Comparison of ENCODE assay signal across 1 cellular context in genomic region chr16:30615358-30616076, GRCh38.
TF ChIP-seq lines count a peak whose summit lies in the region.

No MANE protein-coding gene starts in this region.

TF ChIP-seq in HepG2, 621 proteins besides CTCF, POLR2A, EP300 and RAD21 (continued from another document and continues in another):
- TF ChIP-seq MAFK (conservative IDR thresholded peaks at IDR 0.05 in 1 of 2, IDR thresholded peaks at IDR 0.05 in 1 of 2; ENCODE audit: low read length in 2 of 2) (no peak), CEBPB (IDR thresholded peaks at IDR 0.05; ENCODE audit: borderline replicate concordance, low read depth, low read length) (no peak), ZNF281 (CRISPR knock-in tag; IDR thresholded peaks at IDR 0.05; ENCODE audit: borderline replicate concordance) (no peak), ASH2L (IDR thresholded peaks at IDR 0.05; ENCODE audit: insufficient read length, low read depth, low read length) (no peak), ZNF558 (CRISPR knock-in tag; IDR thresholded peaks at IDR 0.05; ENCODE audit: borderline replicate concordance) (no peak), ZNF451 (CRISPR knock-in tag; IDR thresholded peaks at IDR 0.05) (0 out of 2 replicates have a peak, but pooled peaks have one; percentile 62), ARID2 (CRISPR knock-in tag; IDR thresholded peaks at IDR 0.05; ENCODE audit: borderline replicate concordance) (0 out of 2 replicates have a peak, but pooled peaks have one; percentile 50), MLLT10 (CRISPR knock-in tag; IDR thresholded peaks at IDR 0.05) (no peak), KLF6 (CRISPR knock-in tag; IDR thresholded peaks at IDR 0.05) (no peak), ZFP36 (IDR thresholded peaks at IDR 0.05; ENCODE audit: borderline replicate concordance, low read depth, low read length, partially characterized antibody) (no peak), GABPA (IDR thresholded peaks at IDR 0.05; ENCODE audit: low read depth, low read length) (no peak), GABPA (CRISPR knock-in tag; IDR thresholded peaks at IDR 0.05; ENCODE audit: low read depth) (no peak), ZNF326 (CRISPR knock-in tag; IDR thresholded peaks at IDR 0.05; ENCODE audit: borderline replicate concordance) (no peak), ZFP62 (CRISPR knock-in tag; IDR thresholded peaks at IDR 0.05) (no peak), KLF9 (CRISPR knock-in tag; IDR thresholded peaks at IDR 0.05; ENCODE audit: low read depth) (no peak), CERS6 (CRISPR knock-in tag; IDR thresholded peaks at IDR 0.05) (no peak), ZMYM2 (CRISPR knock-in tag; IDR thresholded peaks at IDR 0.05) (peak; percentile 27; the same call in 1 of the 2 replicates), ZNF724P (CRISPR knock-in tag; IDR thresholded peaks at IDR 0.05; ENCODE audit: borderline replicate concordance) (no peak), NFATC3 (CRISPR knock-in tag; IDR thresholded peaks at IDR 0.05) (no peak), ETV5 (CRISPR knock-in tag; IDR thresholded peaks at IDR 0.05; ENCODE audit: borderline replicate concordance) (peak; percentile 55), SRY (CRISPR knock-in tag; IDR thresholded peaks at IDR 0.05) (no peak), PHF21A (CRISPR knock-in tag; IDR thresholded peaks at IDR 0.05) (0 out of 2 replicates have a peak, but pooled peaks have one; percentile 19), XBP1 (CRISPR knock-in tag; IDR thresholded peaks at IDR 0.05) (no peak), ZNF709 (CRISPR knock-in tag; IDR thresholded peaks at IDR 0.05) (no peak), ZNF577 (CRISPR knock-in tag; IDR thresholded peaks at IDR 0.05; ENCODE audit: borderline replicate concordance, low read depth) (no peak), CC2D1A (CRISPR knock-in tag; IDR thresholded peaks at IDR 0.05) (no peak), KMT2A (CRISPR knock-in tag; IDR thresholded peaks at IDR 0.05) (no peak), ZNF20 (CRISPR knock-in tag; IDR thresholded peaks at IDR 0.05) (no peak), ZNF503 (CRISPR knock-in tag; IDR thresholded peaks at IDR 0.05) (no peak), CSRNP2 (CRISPR knock-in tag; conservative IDR thresholded peaks at IDR 0.05; ENCODE audit: low read depth) (no peak)
- TF ChIP-seq, protein P1, sequence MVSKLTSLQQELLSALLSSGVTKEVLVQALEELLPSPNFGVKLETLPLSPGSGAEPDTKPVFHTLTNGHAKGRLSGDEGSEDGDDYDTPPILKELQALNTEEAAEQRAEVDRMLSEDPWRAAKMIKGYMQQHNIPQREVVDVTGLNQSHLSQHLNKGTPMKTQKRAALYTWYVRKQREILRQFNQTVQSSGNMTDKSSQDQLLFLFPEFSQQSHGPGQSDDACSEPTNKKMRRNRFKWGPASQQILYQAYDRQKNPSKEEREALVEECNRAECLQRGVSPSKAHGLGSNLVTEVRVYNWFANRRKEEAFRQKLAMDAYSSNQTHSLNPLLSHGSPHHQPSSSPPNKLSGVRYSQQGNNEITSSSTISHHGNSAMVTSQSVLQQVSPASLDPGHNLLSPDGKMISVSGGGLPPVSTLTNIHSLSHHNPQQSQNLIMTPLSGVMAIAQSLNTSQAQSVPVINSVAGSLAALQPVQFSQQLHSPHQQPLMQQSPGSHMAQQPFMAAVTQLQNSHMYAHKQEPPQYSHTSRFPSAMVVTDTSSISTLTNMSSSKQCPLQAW (CRISPR knock-in tag; IDR thresholded peaks at IDR 0.05) = 0 out of 2 replicates have a peak, but pooled peaks have one; percentile 27
- TF ChIP-seq, protein P2, sequence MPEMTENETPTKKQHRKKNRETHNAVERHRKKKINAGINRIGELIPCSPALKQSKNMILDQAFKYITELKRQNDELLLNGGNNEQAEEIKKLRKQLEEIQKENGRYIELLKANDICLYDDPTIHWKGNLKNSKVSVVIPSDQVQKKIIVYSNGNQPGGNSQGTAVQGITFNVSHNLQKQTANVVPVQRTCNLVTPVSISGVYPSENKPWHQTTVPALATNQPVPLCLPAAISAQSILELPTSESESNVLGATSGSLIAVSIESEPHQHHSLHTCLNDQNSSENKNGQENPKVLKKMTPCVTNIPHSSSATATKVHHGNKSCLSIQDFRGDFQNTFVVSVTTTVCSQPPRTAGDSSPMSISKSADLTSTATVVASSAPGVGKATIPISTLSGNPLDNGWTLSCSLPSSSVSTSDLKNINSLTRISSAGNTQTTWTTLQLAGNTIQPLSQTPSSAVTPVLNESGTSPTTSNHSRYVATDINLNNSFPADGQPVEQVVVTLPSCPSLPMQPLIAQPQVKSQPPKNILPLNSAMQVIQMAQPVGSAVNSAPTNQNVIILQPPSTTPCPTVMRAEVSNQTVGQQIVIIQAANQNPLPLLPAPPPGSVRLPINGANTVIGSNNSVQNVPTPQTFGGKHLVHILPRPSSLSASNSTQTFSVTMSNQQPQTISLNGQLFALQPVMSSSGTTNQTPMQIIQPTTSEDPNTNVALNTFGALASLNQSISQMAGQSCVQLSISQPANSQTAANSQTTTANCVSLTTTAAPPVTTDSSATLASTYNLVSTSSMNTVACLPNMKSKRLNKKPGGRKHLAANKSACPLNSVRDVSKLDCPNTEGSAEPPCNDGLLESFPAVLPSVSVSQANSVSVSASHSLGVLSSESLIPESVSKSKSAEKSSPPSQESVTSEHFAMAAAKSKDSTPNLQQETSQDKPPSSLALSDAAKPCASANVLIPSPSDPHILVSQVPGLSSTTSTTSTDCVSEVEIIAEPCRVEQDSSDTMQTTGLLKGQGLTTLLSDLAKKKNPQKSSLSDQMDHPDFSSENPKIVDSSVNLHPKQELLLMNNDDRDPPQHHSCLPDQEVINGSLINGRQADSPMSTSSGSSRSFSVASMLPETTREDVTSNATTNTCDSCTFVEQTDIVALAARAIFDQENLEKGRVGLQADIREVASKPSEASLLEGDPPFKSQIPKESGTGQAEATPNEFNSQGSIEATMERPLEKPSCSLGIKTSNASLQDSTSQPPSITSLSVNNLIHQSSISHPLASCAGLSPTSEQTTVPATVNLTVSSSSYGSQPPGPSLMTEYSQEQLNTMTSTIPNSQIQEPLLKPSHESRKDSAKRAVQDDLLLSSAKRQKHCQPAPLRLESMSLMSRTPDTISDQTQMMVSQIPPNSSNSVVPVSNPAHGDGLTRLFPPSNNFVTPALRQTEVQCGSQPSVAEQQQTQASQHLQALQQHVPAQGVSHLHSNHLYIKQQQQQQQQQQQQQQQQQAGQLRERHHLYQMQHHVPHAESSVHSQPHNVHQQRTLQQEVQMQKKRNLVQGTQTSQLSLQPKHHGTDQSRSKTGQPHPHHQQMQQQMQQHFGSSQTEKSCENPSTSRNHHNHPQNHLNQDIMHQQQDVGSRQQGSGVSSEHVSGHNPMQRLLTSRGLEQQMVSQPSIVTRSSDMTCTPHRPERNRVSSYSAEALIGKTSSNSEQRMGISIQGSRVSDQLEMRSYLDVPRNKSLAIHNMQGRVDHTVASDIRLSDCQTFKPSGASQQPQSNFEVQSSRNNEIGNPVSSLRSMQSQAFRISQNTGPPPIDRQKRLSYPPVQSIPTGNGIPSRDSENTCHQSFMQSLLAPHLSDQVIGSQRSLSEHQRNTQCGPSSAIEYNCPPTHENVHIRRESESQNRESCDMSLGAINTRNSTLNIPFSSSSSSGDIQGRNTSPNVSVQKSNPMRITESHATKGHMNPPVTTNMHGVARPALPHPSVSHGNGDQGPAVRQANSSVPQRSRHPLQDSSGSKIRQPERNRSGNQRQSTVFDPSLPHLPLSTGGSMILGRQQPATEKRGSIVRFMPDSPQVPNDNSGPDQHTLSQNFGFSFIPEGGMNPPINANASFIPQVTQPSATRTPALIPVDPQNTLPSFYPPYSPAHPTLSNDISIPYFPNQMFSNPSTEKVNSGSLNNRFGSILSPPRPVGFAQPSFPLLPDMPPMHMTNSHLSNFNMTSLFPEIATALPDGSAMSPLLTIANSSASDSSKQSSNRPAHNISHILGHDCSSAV (CRISPR knock-in tag; IDR thresholded peaks at IDR 0.05; ENCODE audit: borderline replicate concordance) = no peak
- TF ChIP-seq, protein P3, sequence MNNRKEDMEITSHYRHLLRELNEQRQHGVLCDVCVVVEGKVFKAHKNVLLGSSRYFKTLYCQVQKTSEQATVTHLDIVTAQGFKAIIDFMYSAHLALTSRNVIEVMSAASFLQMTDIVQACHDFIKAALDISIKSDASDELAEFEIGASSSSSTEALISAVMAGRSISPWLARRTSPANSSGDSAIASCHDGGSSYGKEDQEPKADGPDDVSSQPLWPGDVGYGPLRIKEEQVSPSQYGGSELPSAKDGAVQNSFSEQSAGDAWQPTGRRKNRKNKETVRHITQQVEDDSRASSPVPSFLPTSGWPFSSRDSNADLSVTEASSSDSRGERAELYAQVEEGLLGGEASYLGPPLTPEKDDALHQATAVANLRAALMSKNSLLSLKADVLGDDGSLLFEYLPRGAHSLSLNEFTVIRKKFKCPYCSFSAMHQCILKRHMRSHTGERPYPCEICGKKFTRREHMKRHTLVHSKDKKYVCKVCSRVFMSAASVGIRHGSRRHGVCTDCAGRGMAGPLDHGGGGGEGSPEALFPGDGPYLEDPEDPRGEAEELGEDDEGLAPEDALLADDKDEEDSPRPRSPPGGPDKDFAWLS (CRISPR knock-in tag; IDR thresholded peaks at IDR 0.05; ENCODE audit: borderline replicate concordance) = no peak
